8 cellular contexts compared by ENCODE assay signal in the genomic region with DNA sequence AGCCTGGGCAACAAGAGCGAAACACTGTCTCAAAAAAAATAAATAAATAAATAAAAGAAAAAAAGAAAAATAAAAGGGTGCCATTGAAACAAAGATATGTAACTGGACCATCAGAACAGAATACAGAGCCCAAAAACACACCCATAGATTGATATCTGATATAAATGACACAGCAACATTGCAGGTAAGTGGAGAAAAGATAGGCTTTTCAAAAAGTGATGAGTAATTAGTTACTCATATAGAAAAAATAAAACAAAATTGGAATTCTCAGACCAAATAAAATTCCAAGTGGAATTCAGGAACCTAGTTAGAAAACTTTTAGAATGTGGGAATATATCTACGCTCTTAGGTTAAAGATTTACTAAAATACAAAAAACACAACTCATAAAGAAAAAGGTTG.
"Had no signal": no experiment of that assay in that cellular context is flagged by ENCODE, and none has a peak within 500 bp of the region (broad histone marks: within the 10 kb centered on the region; RNA-seq: fewer than 3 reads in every experiment).

No MANE protein-coding gene starts in this region.

- FAIRE-seq: HepG2, HTR-8/SVneo had no signal

- H3K9ac ChIP-seq: KMS-11 had no signal

- H3K27ac ChIP-seq: HL-60, KMS-11 had no signal

- DNase-seq: IMR-90, KBM-7, KG1 had no signal

- H3K4me3 Mint-ChIP-seq: IgD-negative memory B cell had no signal

- ATAC-seq: HepG2 had no signal

- H3K36me3 Mint-ChIP-seq: IgD-negative memory B cell had no signal

- H3K27ac Mint-ChIP-seq: IgD-negative memory B cell had no signal

- H3K4me2 ChIP-seq: KMS-11 had no signal
